ENCODE assay signal across 8 cellular contexts in genomic region chr6:106556368-106556960, GRCh38.
A peak's percentile ranks its signal among the peaks of the same experiment; 100 is the strongest.
DNase-seq lines count a peak whose midpoint lies in the region; ATAC-seq and TF ChIP-seq lines count a peak whose summit lies in the region.

No MANE protein-coding gene starts in this region.

- no peak overlapping the region for H3K4me3 Mint-ChIP-seq in activated CD4-positive, alpha-beta T cell treated with anti-CD3 and anti-CD28 coated beads, Interleukin-2, amount 10 ng/mL, durations not matched to agents 24 days and 14 days

- H3K4me1 Mint-ChIP-seq in activated CD4-positive, alpha-beta T cell treated with anti-CD3 and anti-CD28 coated beads, Interleukin-2, amount 10 ng/mL, durations not matched to agents 24 days and 14 days = peaks cover 24% of the 10 kb centered on the region

- H3K9me3 Mint-ChIP-seq in activated CD4-positive, alpha-beta T cell treated with anti-CD3 and anti-CD28 coated beads, Interleukin-2, amount 10 ng/mL, durations not matched to agents 24 days and 14 days = no peaks in the 10 kb centered on the region

- no peaks in the 10 kb centered on the region for H3K27me3 Mint-ChIP-seq in activated CD4-positive, alpha-beta T cell treated with anti-CD3 and anti-CD28 coated beads, Interleukin-2, amount 10 ng/mL, durations not matched to agents 24 days and 14 days

- no peak overlapping the region for H3K4me3 ChIP-seq in retinal pigment epithelial cell (ENCODE audit: low read length)

- DNase-seq in NCI-H2227 (lab: John Stamatoyannopoulos, UW; ENCODE audit: unreplicated experiment) = peak; percentile 7
- no peak for DNase-seq in NCI-H2227 treated with DMSO at 0.1 percent for 48 hours (lab: John Stamatoyannopoulos, UW)
- DNase-seq in NCI-H748 (lab: John Stamatoyannopoulos, UW; ENCODE audit: unreplicated experiment) = peak; percentile 13
- DNase-seq in dermis microvascular lymphatic vessel endothelial cell (ENCODE audit: low read depth in 2 of 2) = peak; percentile 26 to 61
- no peak for DNase-seq in retinal pigment epithelial cell (ENCODE audit: low read depth)
- DNase-seq in activated CD4-positive, alpha-beta T cell treated with anti-CD3 and anti-CD28 coated beads, Interleukin-2, amount 10 ng/mL, durations not matched to agents 24 days and 14 days = no peak
- DNase-seq in NCI-H2171 (lab: John Stamatoyannopoulos, UW) = no peak

- ATAC-seq in HG03135 (IDR thresholded peaks at IDR 0.05; ENCODE audit: unreplicated experiment) = no peak

- peak; percentile 41 for TF ChIP-seq CTCF in retinal pigment epithelial cell (conservative IDR thresholded peaks at IDR 0.05; ENCODE audit: low read depth, low read length)

- peaks cover 56% of the 10 kb centered on the region for H3K36me3 Mint-ChIP-seq in activated CD4-positive, alpha-beta T cell treated with anti-CD3 and anti-CD28 coated beads, Interleukin-2, amount 10 ng/mL, durations not matched to agents 24 days and 14 days (ENCODE audit: low read depth)

- intact Hi-C loops in activated CD4-positive, alpha-beta T cell treated with anti-CD3 and anti-CD28 coated beads, Interleukin-2, amount 10 ng/mL, durations not matched to agents 24 days and 14 days (cut with micrococcal nuclease) = loop anchor here (1.0 kb wide), 1 partner anchor 46 kb away; no protein-coding TSS in a partner anchor

- H3K27ac Mint-ChIP-seq in activated CD4-positive, alpha-beta T cell treated with anti-CD3 and anti-CD28 coated beads, Interleukin-2, amount 10 ng/mL, durations not matched to agents 24 days and 14 days = no peak overlapping the region

Comparison
In these comparisons a context has a peak if more than half of its experiments do, and no peak if none do; other contexts are left out.
1. DNase-seq: peak in NCI-H2227 (single experiment), NCI-H748 (single experiment) and dermis microvascular lymphatic vessel endothelial cell (2 of 2); none in NCI-H2227 treated with DMSO at 0.1 percent for 48 hours (single experiment), retinal pigment epithelial cell (single experiment), activated CD4-positive, alpha-beta T cell treated with anti-CD3 and anti-CD28 coated beads, Interleukin-2, amount 10 ng/mL, durations not matched to agents 24 days and 14 days (single experiment) and NCI-H2171 (single experiment).